ENCODE assay signal across 1 cellular context in genomic region chr2:148812306-148812705, GRCh38.
TF ChIP-seq lines count a peak whose summit lies in the region.

No MANE protein-coding gene starts in this region.

TF ChIP-seq in endothelial cell of umbilical vein, 7 proteins besides CTCF, POLR2A, EP300 and RAD21:
- TF ChIP-seq MYC (IDR thresholded peaks at IDR 0.05; ENCODE audit: low read depth, low read length) (no peak), FOS (IDR thresholded peaks at IDR 0.05; ENCODE audit: borderline replicate concordance, insufficient read depth, low read length) (peak; percentile 6)
